36 cellular contexts compared by ENCODE assay signal in the genomic region with DNA sequence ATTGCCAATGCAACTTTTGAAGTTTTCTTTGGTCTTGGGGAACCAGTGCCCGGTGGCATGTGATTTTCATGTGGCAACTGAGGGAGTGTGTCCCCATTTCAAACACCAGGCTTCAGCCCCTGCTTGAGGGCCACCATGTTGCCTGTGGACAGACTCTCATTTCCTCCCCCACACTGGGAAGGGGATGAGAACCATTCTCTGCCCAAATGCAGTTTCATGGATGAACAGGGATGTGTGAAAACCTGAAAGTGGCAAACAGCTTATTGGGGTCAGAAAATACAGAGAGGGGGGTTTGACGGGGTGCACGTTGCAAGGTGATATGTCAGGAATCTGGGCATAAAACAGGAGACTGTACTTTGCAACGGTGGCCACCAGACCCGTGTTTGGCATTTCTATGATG. TPM values are rescaled to one million over a fixed set of nuclear protein-coding genes. Genes with fewer than 3 reads are reported as not detected.
"Had no signal": no experiment of that assay in that cellular context is flagged by ENCODE, and none has a peak within 500 bp of the region (broad histone marks: within the 10 kb centered on the region; RNA-seq: fewer than 3 reads in every experiment).

No MANE protein-coding gene starts in this region.

- H3K27me3 Mint-ChIP-seq: activated CD4-positive, alpha-beta memory T cell treated with anti-CD3 and anti-CD28 coated beads for 36 hours; activated CD4-positive, alpha-beta T cell treated with anti-CD3 and anti-CD28 coated beads for 36 hours; activated naive CD8-positive, alpha-beta T cell treated with anti-CD3 and anti-CD28 coated beads for 36 hours had no signal

- H3K36me3 ChIP-seq: ascending aorta, breast epithelium, SJCRH30 had no signal

- H3K9me3 Mint-ChIP-seq: activated CD4-positive, alpha-beta memory T cell treated with anti-CD3 and anti-CD28 coated beads for 36 hours; activated naive CD8-positive, alpha-beta T cell treated with anti-CD3 and anti-CD28 coated beads for 36 hours; activated T-cell treated with anti-CD3 and anti-CD28 coated beads, Interleukin-2, amount 50 U/mL, for 4 hours; activated T-helper 1 cell treated with anti-CD3 and anti-CD28 coated beads, Interleukin-12 subunit alpha, Interleukin-12 subunit beta, Interleukin-2, Interleukin-4 antibody, amounts not matched to agents 30 ng/mL and 10 ng/mL and 1 ng/mL, durations not matched to agents 14 hours and 24 hours and 36 hours; T-helper 1 cell treated with Interleukin-12 subunit alpha and Interleukin-12 subunit beta and Interleukin-4 antibody, amounts not matched to agents 30 μg/mL and 1 μg/mL, for 36 hours; T-helper 2 cell treated with Interferon-gamma antibody and Interleukin-4, amounts not matched to agents 5 μg/mL and 100 μg/mL, for 36 hours had no signal

- H3K4me3 ChIP-seq: ascending aorta, breast epithelium, SJCRH30, SK-N-MC had no signal

- H3K27ac Mint-ChIP-seq: activated CD4-positive, alpha-beta memory T cell treated with anti-CD3 and anti-CD28 coated beads for 36 hours; activated CD4-positive, alpha-beta T cell treated with anti-CD3 and anti-CD28 coated beads for 36 hours; activated naive CD8-positive, alpha-beta T cell treated with anti-CD3 and anti-CD28 coated beads for 36 hours; activated T-helper 1 cell treated with anti-CD3 and anti-CD28 coated beads, Interleukin-12 subunit alpha, Interleukin-12 subunit beta, Interleukin-2, Interleukin-4 antibody, amounts not matched to agents 30 ng/mL and 10 ng/mL and 1 ng/mL, durations not matched to agents 14 hours and 24 hours and 36 hours; T-helper 1 cell treated with Interleukin-12 subunit alpha and Interleukin-12 subunit beta and Interleukin-4 antibody, amounts not matched to agents 30 μg/mL and 1 μg/mL, for 36 hours; T-helper 2 cell treated with Interferon-gamma antibody and Interleukin-4, amounts not matched to agents 5 μg/mL and 100 μg/mL, for 36 hours; WTC11 had no signal

- H3K9me3 ChIP-seq: ascending aorta, breast epithelium, SJCRH30 had no signal

- ATAC-seq: activated CD4-positive, alpha-beta T cell treated with anti-CD3 and anti-CD28 coated beads for 36 hours; activated CD4-positive, CD25-positive, alpha-beta regulatory T cell treated with anti-CD3 and anti-CD28 coated beads, Interleukin-2, amount 50 U/mL, for 24 hours; activated T-cell treated with anti-CD3 and anti-CD28 coated beads, Interleukin-2, amount 50 U/mL, for 4 hours; Panc1; WTC11 had no signal

- H3K27ac ChIP-seq: ascending aorta, SJCRH30, SK-N-MC had no signal

- H3K36me3 Mint-ChIP-seq: activated CD4-positive, alpha-beta memory T cell treated with anti-CD3 and anti-CD28 coated beads for 36 hours; activated naive CD8-positive, alpha-beta T cell treated with anti-CD3 and anti-CD28 coated beads for 36 hours had no signal

- H3K4me1 ChIP-seq: ascending aorta, breast epithelium had no signal

- DNase-seq: activated CD4-positive, alpha-beta memory T cell treated with anti-CD3 and anti-CD28 coated beads for 36 hours; activated CD4-positive, alpha-beta T cell treated with anti-CD3 and anti-CD28 coated beads for 36 hours; activated CD4-positive, alpha-beta T cell treated with anti-CD3 and anti-CD28 coated beads, Interleukin-2, amount 50 U/mL, for 1 hour; activated CD8-positive, alpha-beta memory T cell treated with anti-CD3 and anti-CD28 coated beads, Interleukin-2, amount 50 U/mL, for 4 hours; activated naive CD4-positive, alpha-beta T cell; activated naive CD4-positive, alpha-beta T cell treated with anti-CD3 and anti-CD28 coated beads, Interleukin-2, amount 50 U/mL, for 16 hours; activated naive CD8-positive, alpha-beta T cell treated with anti-CD3 and anti-CD28 coated beads for 36 hours; activated T-cell treated with anti-CD3 and anti-CD28 coated beads for 4 hours; activated T-cell treated with anti-CD3 and anti-CD28 coated beads, Interleukin-2, amount 50 U/mL, for 4 hours; amygdala; caudate nucleus; Karpas-422; KBM-7; NCI-H1105; NCI-H1417 treated with DMSO at 0.1 percent for 48 hours; NCI-H1694; NCI-H1930; NCI-H2081 treated with DMSO at 0.1 percent for 48 hours; NCI-H226; NCI-H446 treated with DMSO at 0.1 percent for 48 hours; NCI-H524; NCI-H69; NCI-H82; SHP77; SJCRH30 had no signal

- H3K4me3 Mint-ChIP-seq: activated CD4-positive, alpha-beta memory T cell treated with anti-CD3 and anti-CD28 coated beads for 36 hours; activated CD4-positive, alpha-beta T cell treated with anti-CD3 and anti-CD28 coated beads for 36 hours; activated naive CD8-positive, alpha-beta T cell treated with anti-CD3 and anti-CD28 coated beads for 36 hours; activated T-cell treated with anti-CD3 and anti-CD28 coated beads, Interleukin-2, amount 50 U/mL, for 4 hours; activated T-helper 1 cell treated with anti-CD3 and anti-CD28 coated beads, Interleukin-12 subunit alpha, Interleukin-12 subunit beta, Interleukin-2, Interleukin-4 antibody, amounts not matched to agents 30 ng/mL and 10 ng/mL and 1 ng/mL, durations not matched to agents 14 hours and 24 hours and 36 hours; T-helper 1 cell treated with Interleukin-12 subunit alpha and Interleukin-12 subunit beta and Interleukin-4 antibody, amounts not matched to agents 30 μg/mL and 1 μg/mL, for 36 hours; T-helper 2 cell treated with Interferon-gamma antibody and Interleukin-4, amounts not matched to agents 5 μg/mL and 100 μg/mL, for 36 hours; WTC11 had no signal

- H3K27me3 ChIP-seq: ascending aorta, breast epithelium, SJCRH30 had no signal

RNA-seq across cellular contexts. Expression of gene FAM107A, which starts 6.3 kb away (rescaled TPM):
- total RNA-seq: activated CD4-positive, alpha-beta memory T cell treated with anti-CD3 and anti-CD28 coated beads for 36 hours; activated CD4-positive, alpha-beta T cell treated with anti-CD3 and anti-CD28 coated beads for 36 hours; activated naive CD8-positive, alpha-beta T cell treated with anti-CD3 and anti-CD28 coated beads for 36 hours; activated T-cell treated with anti-CD3 and anti-CD28 coated beads, Interleukin-2, amount 50 U/mL, for 4 hours; activated T-helper 1 cell treated with anti-CD3 and anti-CD28 coated beads, Interleukin-12 subunit alpha, Interleukin-12 subunit beta, Interleukin-2, Interleukin-4 antibody, amounts not matched to agents 30 ng/mL and 10 ng/mL and 1 ng/mL, durations not matched to agents 14 hours and 24 hours and 36 hours; MCF 10A; RPMI7951 had no signal

RNA-seq across cellular contexts. Expression of gene ACOX2, which starts 33.9 kb away (rescaled TPM):
- total RNA-seq: activated CD4-positive, alpha-beta memory T cell treated with anti-CD3 and anti-CD28 coated beads for 36 hours; activated CD4-positive, alpha-beta T cell treated with anti-CD3 and anti-CD28 coated beads for 36 hours; activated naive CD8-positive, alpha-beta T cell treated with anti-CD3 and anti-CD28 coated beads for 36 hours; activated T-cell treated with anti-CD3 and anti-CD28 coated beads, Interleukin-2, amount 50 U/mL, for 4 hours; activated T-helper 1 cell treated with anti-CD3 and anti-CD28 coated beads, Interleukin-12 subunit alpha, Interleukin-12 subunit beta, Interleukin-2, Interleukin-4 antibody, amounts not matched to agents 30 ng/mL and 10 ng/mL and 1 ng/mL, durations not matched to agents 14 hours and 24 hours and 36 hours had no signal
